Comparison of ENCODE assay signal across 1 cellular context in genomic region chr7:78191475-78192079, GRCh38.
TF ChIP-seq lines count a peak whose summit lies in the region.

No MANE protein-coding gene starts in this region.

TF ChIP-seq in SK-N-SH treated with all-trans-retinoic acid at 6 μM for 48 hours, 23 proteins besides CTCF, POLR2A, EP300 and RAD21 (continued from another document):
- TF ChIP-seq PATZ1 (CRISPR knock-in tag; IDR thresholded peaks at IDR 0.05; ENCODE audit: borderline replicate concordance): no peak; the same call in 1 of the 2 replicates
- no peak for TF ChIP-seq TCF4 (CRISPR knock-in tag; IDR thresholded peaks at IDR 0.05; ENCODE audit: borderline replicate concordance)
